Comparison of ENCODE assay signal across 1 cellular context in the genomic region with DNA sequence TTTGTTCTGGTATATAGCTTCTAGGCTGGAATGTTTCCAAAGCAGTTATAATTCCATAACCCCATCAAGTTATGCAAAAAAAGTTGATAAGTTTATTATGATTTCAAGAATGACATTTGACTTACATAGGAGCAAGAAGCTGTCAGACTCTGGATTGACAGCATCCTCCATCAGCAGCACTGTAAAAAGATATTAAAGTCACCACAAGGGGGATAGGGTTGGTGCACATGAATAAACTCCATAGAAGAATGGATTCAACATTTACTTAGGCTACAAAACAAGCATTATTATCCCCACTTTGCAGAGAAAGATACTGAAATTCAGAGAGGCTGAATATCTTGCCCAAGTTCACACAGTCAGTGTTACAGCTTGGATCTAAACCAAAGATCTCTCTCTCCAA.
TF ChIP-seq lines count a peak whose summit lies in the region.

No MANE protein-coding gene starts in this region.

TF ChIP-seq in GM12878, 131 proteins besides CTCF, POLR2A, EP300 and RAD21 (continued from another document):
- TF ChIP-seq, protein P1, sequence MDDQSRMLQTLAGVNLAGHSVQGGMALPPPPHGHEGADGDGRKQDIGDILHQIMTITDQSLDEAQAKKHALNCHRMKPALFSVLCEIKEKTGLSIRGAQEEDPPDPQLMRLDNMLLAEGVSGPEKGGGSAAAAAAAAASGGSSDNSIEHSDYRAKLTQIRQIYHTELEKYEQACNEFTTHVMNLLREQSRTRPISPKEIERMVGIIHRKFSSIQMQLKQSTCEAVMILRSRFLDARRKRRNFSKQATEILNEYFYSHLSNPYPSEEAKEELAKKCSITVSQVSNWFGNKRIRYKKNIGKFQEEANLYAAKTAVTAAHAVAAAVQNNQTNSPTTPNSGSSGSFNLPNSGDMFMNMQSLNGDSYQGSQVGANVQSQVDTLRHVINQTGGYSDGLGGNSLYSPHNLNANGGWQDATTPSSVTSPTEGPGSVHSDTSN (IDR thresholded peaks at IDR 0.05; ENCODE audit: insufficient replicate concordance, low read depth, low read length) = peak; percentile 35
- TF ChIP-seq JUND (IDR thresholded peaks at IDR 0.05; ENCODE audit: low read depth, low read length) = no peak
- TF ChIP-seq, protein P2, sequence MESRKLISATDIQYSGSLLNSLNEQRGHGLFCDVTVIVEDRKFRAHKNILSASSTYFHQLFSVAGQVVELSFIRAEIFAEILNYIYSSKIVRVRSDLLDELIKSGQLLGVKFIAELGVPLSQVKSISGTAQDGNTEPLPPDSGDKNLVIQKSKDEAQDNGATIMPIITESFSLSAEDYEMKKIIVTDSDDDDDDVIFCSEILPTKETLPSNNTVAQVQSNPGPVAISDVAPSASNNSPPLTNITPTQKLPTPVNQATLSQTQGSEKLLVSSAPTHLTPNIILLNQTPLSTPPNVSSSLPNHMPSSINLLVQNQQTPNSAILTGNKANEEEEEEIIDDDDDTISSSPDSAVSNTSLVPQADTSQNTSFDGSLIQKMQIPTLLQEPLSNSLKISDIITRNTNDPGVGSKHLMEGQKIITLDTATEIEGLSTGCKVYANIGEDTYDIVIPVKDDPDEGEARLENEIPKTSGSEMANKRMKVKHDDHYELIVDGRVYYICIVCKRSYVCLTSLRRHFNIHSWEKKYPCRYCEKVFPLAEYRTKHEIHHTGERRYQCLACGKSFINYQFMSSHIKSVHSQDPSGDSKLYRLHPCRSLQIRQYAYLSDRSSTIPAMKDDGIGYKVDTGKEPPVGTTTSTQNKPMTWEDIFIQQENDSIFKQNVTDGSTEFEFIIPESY (IDR thresholded peaks at IDR 0.05) = no peak
- TF ChIP-seq LARP7 (IDR thresholded peaks at IDR 0.05) = no peak
